12 cellular contexts compared by ENCODE assay signal in genomic region chr13:24503376-24503690, GRCh38. TPM values are rescaled to one million over a fixed set of nuclear protein-coding genes. Genes with fewer than 3 reads are reported as not detected.
DNase-seq lines count a peak whose midpoint lies in the region; ATAC-seq, FAIRE-seq and TF ChIP-seq lines count a peak whose summit lies in the region.
"Had no signal": no experiment of that assay in that cellular context is flagged by ENCODE, and none has a peak within 500 bp of the region (broad histone marks: within the 10 kb centered on the region; RNA-seq: fewer than 3 reads in every experiment).

No MANE protein-coding gene starts in this region.

- H3K4me3 ChIP-seq in HepG2 (replicated peaks in 1 of 3; ENCODE audit: insufficient read depth in 1 of 3, low read depth in 2 of 3, low read length in 3 of 3): no peak overlapping the region
- H3K4me3 ChIP-seq in upper lobe of right lung: no peak overlapping the region

- H3K27ac ChIP-seq in HepG2 (ENCODE audit: extremely low read length, insufficient read depth, low read length) (no peak overlapping the region), upper lobe of right lung (no peak overlapping the region)

- H3K27me3 ChIP-seq in HepG2 (ENCODE audit: control insufficient read depth in 1 of 2, insufficient read depth in 2 of 2, low read length in 2 of 2) (no peaks in the 10 kb centered on the region), upper lobe of right lung (no peaks in the 10 kb centered on the region)

- H3K27ac Mint-ChIP-seq in chondrocyte (ENCODE audit: unreplicated experiment): peak overlapping the region; percentile 66

- 97% methylated on average over 4 of the region's 4 CpGs for WGBS in HepG2 (ENCODE audit: low lambda C conversion rate)

- POLR2A ChIA-PET in HepG2 (lab: Yijun Ruan, JAX): interaction anchor here (2.5 kb wide), 1 partner anchor 8 kb away, joined by 22 read pairs; the partner anchor contains the start of gene PARP4

- H3K36me3 ChIP-seq in HepG2 (replicated peaks in 1 of 2; ENCODE audit: control insufficient read depth in 1 of 2, insufficient read depth in 2 of 2, low read length in 2 of 2) (peaks cover 5 to 34% of the 10 kb centered on the region in 2 experiments; a peak in 4 of 5 replicates), upper lobe of right lung (peaks cover 41% of the 10 kb centered on the region)

- H3K9me3 ChIP-seq in HepG2 (ENCODE audit: low read length): no peaks in the 10 kb centered on the region
- no peaks in the 10 kb centered on the region for H3K9me3 ChIP-seq in upper lobe of right lung

- TF ChIP-seq CTCF in chondrocyte (IDR thresholded peaks at IDR 0.05) (no peak), HepG2 (CRISPR knock-in tag; IDR thresholded peaks at IDR 0.05) (no peak), upper lobe of right lung (IDR thresholded peaks at IDR 0.05) (no peak)

- no peaks in the 10 kb centered on the region for H3K27me3 Mint-ChIP-seq in chondrocyte (ENCODE audit: low read depth)

- peaks cover 3% of the 10 kb centered on the region for H3K36me3 Mint-ChIP-seq in chondrocyte (ENCODE audit: low read depth)

- intact Hi-C loops in Right ventricle myocardium inferior (cut with DNase I) (no loop called here), cardiac septum (cut with DNase I) (no loop called here), HepG2 (cut with micrococcal nuclease; ENCODE audit: unreplicated experiment) (no loop called here), upper lobe of right lung (cut with DNase I) (no loop called here)

- no peak overlapping the region for H3K4me3 Mint-ChIP-seq in chondrocyte (ENCODE audit: unreplicated experiment)

- H3K4me1 Mint-ChIP-seq in chondrocyte (ENCODE audit: low read depth): peaks cover 27% of the 10 kb centered on the region

- H3K4me2 ChIP-seq in HepG2 (ENCODE audit: low read depth, low read length): no peak overlapping the region

- in situ Hi-C loops in HepG2 (cut with HindIII; ENCODE audit: extremely low pct_ligation_motif_present, low pct_unique_long_range_greater_than_20kb): no loop called here

- ATAC-seq in Right ventricle myocardium inferior: peak; percentile 49
- ATAC-seq in HepG2: peak; percentile 22
- ATAC-seq in upper lobe of right lung: peak; percentile 51
- no peak for ATAC-seq in GM18505 (IDR thresholded peaks at IDR 0.05; ENCODE audit: unreplicated experiment)

- TF ChIP-seq EP300 in HepG2 (IDR thresholded peaks at IDR 0.05; ENCODE audit: low read depth in 2 of 2, low read length in 2 of 2) (no peak), HepG2 (CRISPR knock-in tag; IDR thresholded peaks at IDR 0.05; ENCODE audit: borderline replicate concordance) (no peak)

- no TSS peak for BruUV-seq in HepG2 (replicated peaks; lab: Mats Ljungman, UMichigan)

- TF ChIP-seq RAD21 in HepG2 (CRISPR knock-in tag; IDR thresholded peaks at IDR 0.05): no peak

- H3K9ac ChIP-seq in HepG2 (ENCODE audit: insufficient read depth, low read depth, low read length): no peak overlapping the region

- peaks cover 34% of the 10 kb centered on the region for H3K79me2 ChIP-seq in HepG2 (ENCODE audit: insufficient read depth, low read length)

- DNase-seq in Right ventricle myocardium inferior (ENCODE audit: missing footprints): no peak
- DNase-seq in cardiac septum (ENCODE audit: low spot score): no peak
- DNase-seq in chondrocyte (ENCODE audit: low spot score): no peak
- no peak for DNase-seq in HepG2 (ENCODE audit: low spot score)
- DNase-seq in upper lobe of right lung: no peak
- no peak for DNase-seq in SHP77 (lab: John Stamatoyannopoulos, UW)
- no peak for DNase-seq in activated T-cell treated with anti-CD3 and anti-CD28 coated beads for 4 hours
- DNase-seq: NCI-H2171 had no signal

- no peaks in the 10 kb centered on the region for H3K9me3 Mint-ChIP-seq in chondrocyte (ENCODE audit: low read depth)
- H3K9me3 Mint-ChIP-seq: activated naive CD4-positive, alpha-beta T cell treated with anti-CD3 and anti-CD28 coated beads, Interleukin-2, amount 50 U/mL, for 72 hours had no signal

- H2AFZ ChIP-seq in HepG2 (ENCODE audit: low read length): no peak overlapping the region

- H3K4me1 ChIP-seq in HepG2 (ENCODE audit: insufficient read depth, low read length): peaks cover 15% of the 10 kb centered on the region
- H3K4me1 ChIP-seq in upper lobe of right lung: peaks cover 2% of the 10 kb centered on the region

- 0 out of 2 replicates have a peak, but pooled peaks cover 6% of the 10 kb centered on the region for H4K20me1 ChIP-seq in HepG2 (ENCODE audit: insufficient read depth, low read length)

- FAIRE-seq in HepG2 (lab: Jason Lieb, UNC): no peak
- FAIRE-seq: islet of Langerhans, urothelium cell line had no signal

- TF ChIP-seq POLR2A in HepG2 (IDR thresholded peaks at IDR 0.05; ENCODE audit: insufficient read depth in 1 of 2, low read depth in 2 of 2, low read length in 2 of 2) (no peak), GM18505 (IDR thresholded peaks at IDR 0.05; ENCODE audit: borderline replicate concordance, extremely low read depth, insufficient read depth, insufficient read length) (no peak)

- CTCF ChIA-PET in HepG2 (lab: Yijun Ruan, JAX; ENCODE audit: low intra/inter-chr PET ratio, low total read pairs): no interaction called here

TF ChIP-seq in HepG2, 621 proteins besides CTCF, POLR2A, EP300 and RAD21 (continues in another document):
- no peak for TF ChIP-seq KLF11 (CRISPR knock-in tag; IDR thresholded peaks at IDR 0.05)
- no peak for TF ChIP-seq RFXANK (CRISPR knock-in tag; IDR thresholded peaks at IDR 0.05)
- TF ChIP-seq ZMYM3 (CRISPR knock-in tag; IDR thresholded peaks at IDR 0.05): no peak
- no peak for TF ChIP-seq ZNF773 (CRISPR knock-in tag; IDR thresholded peaks at IDR 0.05; ENCODE audit: borderline replicate concordance)
- no peak for TF ChIP-seq MEIS2 (CRISPR knock-in tag; IDR thresholded peaks at IDR 0.05)
- no peak for TF ChIP-seq ZNF503 (CRISPR knock-in tag; IDR thresholded peaks at IDR 0.05)
- TF ChIP-seq RARG (CRISPR knock-in tag; IDR thresholded peaks at IDR 0.05; ENCODE audit: low read depth): no peak
- no peak for TF ChIP-seq TFAP4 (IDR thresholded peaks at IDR 0.05; ENCODE audit: borderline replicate concordance, low read depth)
- no peak for TF ChIP-seq SMC3 (IDR thresholded peaks at IDR 0.05; ENCODE audit: low read length)
- no peak for TF ChIP-seq ZNF816 (CRISPR knock-in tag; IDR thresholded peaks at IDR 0.05; ENCODE audit: borderline replicate concordance)
- no peak for TF ChIP-seq ZNF556 (CRISPR knock-in tag; IDR thresholded peaks at IDR 0.05; ENCODE audit: borderline replicate concordance)
- no peak for TF ChIP-seq ZSCAN31 (CRISPR knock-in tag; IDR thresholded peaks at IDR 0.05; ENCODE audit: low read depth)
- TF ChIP-seq ZNF703 (CRISPR knock-in tag; IDR thresholded peaks at IDR 0.05; ENCODE audit: borderline replicate concordance): no peak
- no peak for TF ChIP-seq RXRA (CRISPR knock-in tag; IDR thresholded peaks at IDR 0.05)

RNA-seq across cellular contexts. Expression of gene PARP4, which starts 9.2 kb away (rescaled TPM):
- total RNA-seq in Right ventricle myocardium inferior (26.0 TPM), cardiac septum (16.7 TPM), chondrocyte (35.7 to 44.9 TPM (median 35.8 TPM) in 3 replicates), HepG2 (2016; rRNA removed; fragmentation: Illumina TruSeq; extraction: Trizol) (42.6 and 66.0 TPM in 2 replicates), upper lobe of right lung (70.3 TPM)
- 6.9 and 7.5 TPM in 2 replicates for total RNA-seq in HepG2 (2016; cell fraction: cytosol; rRNA removed; fragmentation: Illumina TruSeq; extraction: Trizol; ENCODE audit: low read depth)
- 42.5 and 60.1 TPM in 2 replicates for total RNA-seq in HepG2 (2016; cell fraction: insoluble cytoplasmic fraction; rRNA removed; fragmentation: Illumina TruSeq; extraction: Trizol)
- 11.9 and 14.2 TPM in 2 replicates for total RNA-seq in HepG2 (2016; cell fraction: membrane; rRNA removed; fragmentation: Illumina TruSeq; extraction: Trizol)
- 39.9 and 41.3 TPM in 2 replicates for total RNA-seq in HepG2 (2016; cell fraction: nucleus; rRNA removed; fragmentation: Illumina TruSeq; extraction: Trizol)
- 40.5 and 41.2 TPM in 2 replicates for polyA plus RNA-seq in HepG2 (2011; rRNA removed)
- 26.6 and 37.6 TPM in 2 replicates for polyA plus RNA-seq in HepG2 (2011; cell fraction: cytosol; rRNA removed)
- polyA plus RNA-seq in HepG2 (2011; cell fraction: nucleus; rRNA removed): 50.5 and 50.9 TPM in 2 replicates
- polyA plus RNA-seq in HepG2 (2012): 31.7 and 34.6 TPM in 2 replicates
- polyA plus RNA-seq in HepG2 (2016; cell fraction: cytosol; fragmentation: Illumina TruSeq; extraction: Trizol; ENCODE audit: low read depth): 0.78 and 1.1 TPM in 2 replicates
- polyA plus RNA-seq in HepG2 (2016; cell fraction: insoluble cytoplasmic fraction; fragmentation: Illumina TruSeq; extraction: Trizol; ENCODE audit: low read depth): 35.1 and 36.9 TPM in 2 replicates
- polyA plus RNA-seq in HepG2 (2016; cell fraction: membrane; fragmentation: Illumina TruSeq; extraction: Trizol; ENCODE audit: low read depth): 2.5 and 3.1 TPM in 2 replicates
- polyA plus RNA-seq in HepG2 (2016; cell fraction: nucleus; fragmentation: Illumina TruSeq; extraction: Trizol; ENCODE audit: insufficient read depth, low read depth): 27.5 and 31.1 TPM in 2 replicates
- 62.2 and 74.0 TPM in 2 replicates for polyA minus RNA-seq in HepG2 (2011; rRNA and poly(A)+ RNA removed; ENCODE audit: low replicate concordance)
- 41.5 and 47.8 TPM in 2 replicates for polyA minus RNA-seq in HepG2 (2011; cell fraction: cytosol; rRNA and poly(A)+ RNA removed)
- 88.5 and 130 TPM in 2 replicates for polyA minus RNA-seq in HepG2 (2011; cell fraction: nucleus; rRNA and poly(A)+ RNA removed)
